9 cellular contexts compared by ENCODE assay signal in genomic region chr1:248871837-248872401, GRCh38. TPM values are rescaled to one million over a fixed set of nuclear protein-coding genes. Genes with fewer than 3 reads are reported as not detected.
A peak's percentile ranks its signal among the peaks of the same experiment; 100 is the strongest.
DNase-seq lines count a peak whose midpoint lies in the region; ATAC-seq and TF ChIP-seq lines count a peak whose summit lies in the region.
"Had no signal": no experiment of that assay in that cellular context is flagged by ENCODE, and none has a peak within 500 bp of the region (broad histone marks: within the 10 kb centered on the region; RNA-seq: fewer than 3 reads in every experiment).

No MANE protein-coding gene starts in this region.

- H3F3A ChIP-seq in GM23248 (ENCODE audit: insufficient read depth): peaks cover 26% of the 10 kb centered on the region

- H3K36me3 Mint-ChIP-seq in WTC11: no peaks in the 10 kb centered on the region
- peaks cover 8 to 10% of the 10 kb centered on the region in 2 donors for H3K36me3 Mint-ChIP-seq in stimulated activated naive B cell treated with anti-CD40 and anti-IgM and Interleukin-4, amounts not matched to agents 10 μg/mL and 1 μg/mL and 100 μg/mL, for 72 hours

- in situ Hi-C loops in GM23248 (cut with MboI): no loop called here

- peak overlapping the region; percentile 96 for H3K4me3 Mint-ChIP-seq in WTC11
- no peak overlapping the region for H3K4me3 Mint-ChIP-seq in stimulated activated naive B cell treated with anti-CD40 and anti-IgM and Interleukin-4, amounts not matched to agents 10 μg/mL and 1 μg/mL and 100 μg/mL, for 72 hours

- ATAC-seq in WTC11: no peak
- no peak for ATAC-seq in stimulated activated naive B cell treated with anti-CD40 and anti-IgM and Interleukin-4, amounts not matched to agents 10 μg/mL and 1 μg/mL and 100 μg/mL, for 72 hours (replicated peaks)

- CTCF ChIA-PET in A673 (lab: Charles Lee) (no interaction called here), WTC11 (lab: Charles Lee) (interaction anchor here (1.0 to 3.2 kb wide), 4 partner anchors 13 to 34 kb away, joined by 3 to 40 read pairs (median 4); partner anchors contain the start of genes PGBD2, ZNF672 and ZNF692)

- peaks cover 3% of the 10 kb centered on the region; the same call in 1 of the 2 replicates for H3K4me1 Mint-ChIP-seq in WTC11
- peaks cover 13 to 17% of the 10 kb centered on the region in 2 donors for H3K4me1 Mint-ChIP-seq in stimulated activated naive B cell treated with anti-CD40 and anti-IgM and Interleukin-4, amounts not matched to agents 10 μg/mL and 1 μg/mL and 100 μg/mL, for 72 hours

- peaks cover 8% of the 10 kb centered on the region for H3K27me3 Mint-ChIP-seq in WTC11 (ENCODE audit: low read depth)
- peaks cover 9 to 11% of the 10 kb centered on the region in 2 donors for H3K27me3 Mint-ChIP-seq in stimulated activated naive B cell treated with anti-CD40 and anti-IgM and Interleukin-4, amounts not matched to agents 10 μg/mL and 1 μg/mL and 100 μg/mL, for 72 hours

- H3K4me1 ChIP-seq in A673 (ENCODE audit: insufficient read depth, low read length, poor library complexity, severe bottlenecking): peaks cover 5% of the 10 kb centered on the region
- peaks cover 9% of the 10 kb centered on the region for H3K4me1 ChIP-seq in GM23248 (ENCODE audit: insufficient read depth)
- peaks cover 4% of the 10 kb centered on the region for H3K4me1 ChIP-seq in mesodermal cell (ENCODE audit: control insufficient read depth, insufficient read depth, low read length, poor library complexity, severe bottlenecking)

- peak overlapping the region; percentile 95 for H3K9ac ChIP-seq in GM23248

- H3K4me3 ChIP-seq in A673 (ENCODE audit: low read depth, low read length, poor library complexity, severe bottlenecking) (peak overlapping the region; percentile 79), GM23248 (peak overlapping the region; percentile 91), mesodermal cell (ENCODE audit: extremely low read depth, insufficient read depth, low read length, poor library complexity, severe bottlenecking) (peak overlapping the region; percentile 80)

- H3K9me3 ChIP-seq in A673 (ENCODE audit: low read depth, low read length, poor library complexity, severe bottlenecking): no peaks in the 10 kb centered on the region
- H3K9me3 ChIP-seq in GM23248 (ENCODE audit: low read depth): no peaks in the 10 kb centered on the region
- no peaks in the 10 kb centered on the region for H3K9me3 ChIP-seq in mesodermal cell (ENCODE audit: control insufficient read depth, low read length)

- no peaks in the 10 kb centered on the region for H3K36me3 ChIP-seq in A673 (ENCODE audit: insufficient read depth, low read length, poor library complexity, severe bottlenecking)
- no peaks in the 10 kb centered on the region for H3K36me3 ChIP-seq in GM23248 (ENCODE audit: low read depth)
- H3K36me3 ChIP-seq in mesodermal cell (ENCODE audit: control insufficient read depth, insufficient read depth, low read length): no peaks in the 10 kb centered on the region

- no peaks in the 10 kb centered on the region for H3K9me3 Mint-ChIP-seq in WTC11
- peaks cover 3 to 4% of the 10 kb centered on the region in 2 donors for H3K9me3 Mint-ChIP-seq in stimulated activated naive B cell treated with anti-CD40 and anti-IgM and Interleukin-4, amounts not matched to agents 10 μg/mL and 1 μg/mL and 100 μg/mL, for 72 hours

- BruUV-seq in A673 (replicated peaks; lab: Mats Ljungman, UMichigan): no TSS peak

- H3K79me2 ChIP-seq in GM23248 (ENCODE audit: insufficient read depth): no peaks in the 10 kb centered on the region

- H3K9me2 ChIP-seq in GM23248 (ENCODE audit: insufficient read depth): no peaks in the 10 kb centered on the region

- no peaks in the 10 kb centered on the region for H4K20me1 ChIP-seq in GM23248 (ENCODE audit: insufficient read depth)

- no peak overlapping the region for H3K27ac ChIP-seq in A673 (ENCODE audit: low read depth, low read length, poor library complexity, severe bottlenecking)
- peak overlapping the region; percentile 97 for H3K27ac ChIP-seq in GM23248
- peak overlapping the region; percentile 45 for H3K27ac ChIP-seq in mesodermal cell (ENCODE audit: low read depth, low read length, severe bottlenecking)

- peak; percentile 21 for DNase-seq in A673 (ENCODE audit: low spot score)
- DNase-seq in GM23248: no peak
- no peak for DNase-seq in WTC11 (ENCODE audit: low spot score)
- DNase-seq in SHP77 (lab: John Stamatoyannopoulos, UW): no peak
- DNase-seq in activated gamma-delta T cell treated with Interleukin-2 at 50 U/mL for 16 hours: no peak
- no peak for DNase-seq in stimulated activated naive B cell treated with anti-CD40 and anti-IgM and Interleukin-4, amounts not matched to agents 10 μg/mL and 1 μg/mL and 100 μg/mL, for 72 hours
- DNase-seq in putamen (ENCODE audit: low spot score): no peak
- DNase-seq: NCI-H2107 had no signal

- peak overlapping the region; percentile 98 for H2AFZ ChIP-seq in GM23248

- H3K27me3 ChIP-seq in A673 (replicated peaks; ENCODE audit: insufficient read depth, low read depth, low read length, poor library complexity) (no peaks in the 10 kb centered on the region), GM23248 (replicated peaks; ENCODE audit: insufficient read depth) (no peaks in the 10 kb centered on the region)

- no peak for TF ChIP-seq CTCF in A673 (conservative IDR thresholded peaks at IDR 0.05; ENCODE audit: low read depth, low read length)
- TF ChIP-seq CTCF in WTC11 (IDR thresholded peaks at IDR 0.05): no peak

- peak overlapping the region; percentile 92 for H3K4me2 ChIP-seq in GM23248 (ENCODE audit: unreplicated experiment)

- POLR2A ChIA-PET in A673 (lab: Charles Lee; ENCODE audit: low non-redundant PET): no interaction called here
- POLR2A ChIA-PET in WTC11 (lab: Charles Lee): interaction anchor here (1.6 to 2.3 kb wide), 2 partner anchors 9 to 34 kb away, joined by 4 to 10 read pairs; partner anchors contain the start of gene PGBD2

- intact Hi-C loops in A673 (cut with micrococcal nuclease; ENCODE audit: unreplicated experiment): no loop called here

- WGBS in GM23248 (ENCODE audit: low coverage in 1 of 2, low lambda C conversion rate in 2 of 2, missing lambda C conversion rate in 2 of 2), 2 experiments: 96 to 100% methylated on average over 3 of the region's 3 CpGs
- 100% methylated on average over 1 to 3 of the region's 3 CpGs for WGBS in mesodermal cell (ENCODE audit: insufficient coverage in 2 of 2), 2 experiments

- no peak overlapping the region for H3K27ac Mint-ChIP-seq in WTC11
- no peak overlapping the region for H3K27ac Mint-ChIP-seq in stimulated activated naive B cell treated with anti-CD40 and anti-IgM and Interleukin-4, amounts not matched to agents 10 μg/mL and 1 μg/mL and 100 μg/mL, for 72 hours

TF ChIP-seq in WTC11, 78 proteins besides CTCF, POLR2A, EP300 and RAD21 (continues in another document):
- TF ChIP-seq HMGXB4 (CRISPR knock-in tag; IDR thresholded peaks at IDR 0.05) (no peak), ESRRA (CRISPR knock-in tag; IDR thresholded peaks at IDR 0.05; ENCODE audit: borderline replicate concordance) (no peak), NR3C1 (CRISPR knock-in tag; conservative IDR thresholded peaks at IDR 0.05; ENCODE audit: low read depth) (no peak), GTF2I (CRISPR knock-in tag; conservative IDR thresholded peaks at IDR 0.05) (no peak), OVOL2 (CRISPR knock-in tag; IDR thresholded peaks at IDR 0.05; ENCODE audit: borderline replicate concordance) (no peak), E2F4 (CRISPR knock-in tag; IDR thresholded peaks at IDR 0.05; ENCODE audit: borderline replicate concordance, low read depth) (no peak), ZNF423 (CRISPR knock-in tag; IDR thresholded peaks at IDR 0.05) (no peak)

RNA-seq across cellular contexts. Expression of gene ZNF692, which starts 13.0 kb away (rescaled TPM):
- total RNA-seq in A673 (2021) (58.6 and 64.5 TPM in 2 replicates), WTC11 (2021) (50.7 to 59.1 TPM (median 56.0 TPM) in 3 replicates)
- total RNA-seq in GM23248 (2014; rRNA removed; shearing (Covaris generic)): 17.0 and 21.5 TPM in 2 replicates
- 16.2 and 16.7 TPM in 2 replicates for polyA plus RNA-seq in GM23248 (2016; fragmentation: Nextera tagmentation; extraction: Ambion mirVana)
- 45.1 TPM for polyA plus RNA-seq in mesodermal cell (2013, experiment 1 of 2)
- 39.3 TPM for polyA plus RNA-seq in mesodermal cell (2013, experiment 2 of 2)

RNA-seq across cellular contexts. Expression of gene ZNF672, which starts 33.9 kb away (rescaled TPM):
- 21.6 and 24.0 TPM in 2 replicates for total RNA-seq in A673 (2021)
- total RNA-seq in GM23248 (2014; rRNA removed; shearing (Covaris generic)): 13.5 and 13.8 TPM in 2 replicates
- 10.5 and 11.6 TPM in 2 replicates for polyA plus RNA-seq in GM23248 (2016; fragmentation: Nextera tagmentation; extraction: Ambion mirVana)
- total RNA-seq in WTC11 (2021): 34.1 to 37.9 TPM (median 34.6 TPM) in 3 replicates
- 32.1 TPM for polyA plus RNA-seq in mesodermal cell (2013, experiment 1 of 2)
- 27.8 TPM for polyA plus RNA-seq in mesodermal cell (2013, experiment 2 of 2)

RNA-seq across cellular contexts. Expression of gene PGBD2, which starts 34.1 kb away (rescaled TPM):
- total RNA-seq in A673 (2021) (5.0 and 5.7 TPM in 2 replicates), WTC11 (2021) (6.5 to 6.9 TPM (median 6.6 TPM) in 3 replicates)
- 3.5 and 6.1 TPM in 2 replicates for total RNA-seq in GM23248 (2014; rRNA removed; shearing (Covaris generic))
- polyA plus RNA-seq in GM23248 (2016; fragmentation: Nextera tagmentation; extraction: Ambion mirVana): 5.0 and 5.8 TPM in 2 replicates
- 3.2 TPM for polyA plus RNA-seq in mesodermal cell (2013, experiment 1 of 2)
- 2.9 TPM for polyA plus RNA-seq in mesodermal cell (2013, experiment 2 of 2)

RNA-seq across cellular contexts. Expression of gene SH3BP5L, which starts 46.2 kb away (rescaled TPM):
- total RNA-seq in A673 (2021) (26.7 and 28.6 TPM in 2 replicates), WTC11 (2021) (28.3 to 32.9 TPM (median 28.3 TPM) in 3 replicates)
- 46.4 and 64.4 TPM in 2 replicates for total RNA-seq in GM23248 (2014; rRNA removed; shearing (Covaris generic))
- 5.3 and 5.9 TPM in 2 replicates for polyA plus RNA-seq in GM23248 (2016; fragmentation: Nextera tagmentation; extraction: Ambion mirVana)
- polyA plus RNA-seq in mesodermal cell (2013, experiment 1 of 2): 22.4 TPM
- 18.5 TPM for polyA plus RNA-seq in mesodermal cell (2013, experiment 2 of 2)
